Comparison of ENCODE assay signal across 9 cellular contexts in the genomic region with DNA sequence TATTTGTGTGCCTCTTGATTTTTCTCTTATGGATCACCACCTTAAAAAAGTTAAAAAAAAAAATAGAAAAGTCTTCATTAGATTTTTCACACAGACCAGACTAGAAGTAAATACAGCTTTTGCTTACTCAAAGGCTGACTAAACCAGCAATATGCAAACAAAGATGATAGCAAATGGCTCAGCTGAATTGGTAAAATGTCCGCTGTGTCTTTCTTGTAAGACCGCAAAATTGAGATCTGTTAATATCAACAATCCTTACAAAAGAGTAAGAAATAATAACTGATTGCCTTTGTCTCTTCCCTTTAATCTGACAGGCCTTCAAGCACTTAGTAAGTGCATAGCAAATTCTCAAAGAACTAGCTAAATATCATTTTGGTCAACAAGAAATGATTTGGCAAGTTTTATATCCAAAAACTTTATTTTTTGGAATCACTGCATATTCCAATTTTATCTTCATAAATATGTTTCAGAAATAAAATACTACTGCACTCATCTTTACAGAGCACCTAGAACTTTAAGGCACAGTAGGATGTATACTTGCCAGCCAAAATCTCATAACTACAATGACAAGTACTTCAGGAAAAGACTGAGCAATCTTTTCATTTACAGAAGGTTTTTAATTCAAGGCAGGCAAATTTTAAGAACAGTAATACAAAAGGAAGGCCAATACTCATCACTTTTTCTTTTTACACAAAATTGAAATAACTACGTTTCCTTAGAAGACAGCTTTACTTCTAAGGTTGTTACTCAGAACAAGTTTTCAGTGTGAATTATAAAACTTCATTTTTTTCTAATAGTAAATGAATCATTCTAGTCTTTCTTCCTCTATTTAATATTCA. TPM values are rescaled to one million over a fixed set of nuclear protein-coding genes. Genes with fewer than 3 reads are reported as not detected.
DNase-seq lines count a peak whose midpoint lies in the region; ATAC-seq and TF ChIP-seq lines count a peak whose summit lies in the region.
"Had no signal": no experiment of that assay in that cellular context is flagged by ENCODE, and none has a peak within 500 bp of the region (broad histone marks: within the 10 kb centered on the region; RNA-seq: fewer than 3 reads in every experiment).

No MANE protein-coding gene starts in this region.

- DNase-seq in right atrium auricular region (ENCODE audit: low spot score) = no peak
- no peak for DNase-seq in left ventricle myocardium superior
- no peak for DNase-seq in activated CD4-positive, alpha-beta memory T cell treated with anti-CD3 and anti-CD28 coated beads, Interleukin-2, amount 10 ng/mL, durations not matched to agents 7 days and 5 days
- DNase-seq in right lobe of liver = no peak
- no peak for DNase-seq in vagina (ENCODE audit: extremely low spot score in 2 of 2)
- no peak for DNase-seq in GDM1 (lab: John Stamatoyannopoulos, UW)
- DNase-seq in brain microvascular endothelial cell = no peak

- ATAC-seq in left ventricle myocardium superior = no peak
- ATAC-seq in right lobe of liver = peak; percentile 44 to 61 (median 56)
- no peak for ATAC-seq in HG02981 (IDR thresholded peaks at IDR 0.05; ENCODE audit: unreplicated experiment)

- 24% methylated on average over 3 of the region's 3 CpGs for WGBS in right lobe of liver (ENCODE audit: insufficient coverage, low coverage, low lambda C conversion rate, missing lambda C conversion rate)

- H3K27me3 Mint-ChIP-seq in activated CD4-positive, alpha-beta memory T cell treated with anti-CD3 and anti-CD28 coated beads, Interleukin-2, amount 10 ng/mL, durations not matched to agents 7 days and 5 days = no peaks in the 10 kb centered on the region

- peaks cover 43% of the 10 kb centered on the region for H3K36me3 Mint-ChIP-seq in activated CD4-positive, alpha-beta memory T cell treated with anti-CD3 and anti-CD28 coated beads, Interleukin-2, amount 10 ng/mL, durations not matched to agents 7 days and 5 days (ENCODE audit: low read depth)

- peak overlapping the region; percentile 88 for H3K27ac Mint-ChIP-seq in activated CD4-positive, alpha-beta memory T cell treated with anti-CD3 and anti-CD28 coated beads, Interleukin-2, amount 10 ng/mL, durations not matched to agents 7 days and 5 days
- H3K27ac Mint-ChIP-seq: neural progenitor cell had no signal

- TF ChIP-seq CTCF in right atrium auricular region (IDR thresholded peaks at IDR 0.05) (no peak), right lobe of liver (IDR thresholded peaks at IDR 0.05) (no peak), vagina (IDR thresholded peaks at IDR 0.05) (no peak), brain microvascular endothelial cell (IDR thresholded peaks at IDR 0.05; ENCODE audit: low read depth, low read length, missing control alignments) (no peak)

- POLR2A ChIA-PET in activated CD4-positive, alpha-beta memory T cell treated with anti-CD3 and anti-CD28 coated beads, Interleukin-2, amount 10 ng/mL, durations not matched to agents 7 days and 5 days (lab: Charles Lee) = interaction anchor here (1.1 to 17.6 kb wide), 10 partner anchors 11 to 353 kb away, joined by 3 to 445 read pairs (median 24); a partner anchor contains a TSS

- H3K9me3 Mint-ChIP-seq in activated CD4-positive, alpha-beta memory T cell treated with anti-CD3 and anti-CD28 coated beads, Interleukin-2, amount 10 ng/mL, durations not matched to agents 7 days and 5 days = no peaks in the 10 kb centered on the region
- H3K9me3 Mint-ChIP-seq: neural progenitor cell had no signal

- no peak for TF ChIP-seq POLR2A in right lobe of liver (IDR thresholded peaks at IDR 0.05)
- no peak for TF ChIP-seq POLR2A in vagina (IDR thresholded peaks at IDR 0.05)

- CTCF ChIA-PET in activated CD4-positive, alpha-beta memory T cell treated with anti-CD3 and anti-CD28 coated beads, Interleukin-2, amount 10 ng/mL, durations not matched to agents 7 days and 5 days (lab: Charles Lee) = interaction anchor here (1.2 to 6.0 kb wide), 8 partner anchors 10 to 96 kb away, joined by 3 to 41 read pairs (median 12); a partner anchor contains a TSS

- H3K27ac ChIP-seq in right atrium auricular region (peak overlapping the region; percentile 68 to 78), right lobe of liver (peak overlapping the region; percentile 58 to 73 (median 65)), vagina (peak overlapping the region; percentile 81), brain microvascular endothelial cell (no peak overlapping the region)
- H3K27ac ChIP-seq: neural progenitor cell had no signal

- peak overlapping the region; percentile 5 to 11 for H3K4me3 ChIP-seq in right atrium auricular region
- H3K4me3 ChIP-seq in right lobe of liver = peak overlapping the region in 2 of 3 donors; percentile 2 to 20
- peak overlapping the region; percentile 7 to 37 for H3K4me3 ChIP-seq in vagina
- no peak overlapping the region for H3K4me3 ChIP-seq in brain microvascular endothelial cell (ENCODE audit: low read depth, low read length)
- H3K4me3 ChIP-seq: neural progenitor cell had no signal

- intact Hi-C loops in left ventricle myocardium superior (cut with micrococcal nuclease) (no loop called here), right lobe of liver (cut with DNase I) (no loop called here), vagina (cut with DNase I) (no loop called here)

- H3K4me1 ChIP-seq in right atrium auricular region = peaks cover 0 to 38% of the 10 kb centered on the region in 2 donors
- peaks cover 0 to 29% (median 10%) of the 10 kb centered on the region in 4 donors for H3K4me1 ChIP-seq in right lobe of liver
- H3K4me1 ChIP-seq in vagina = peaks cover 42% of the 10 kb centered on the region

- in situ Hi-C loops in brain microvascular endothelial cell (cut with HindIII; ENCODE audit: low pct_ligation_motif_present, low sequenced_read_pairs) = no loop called here

- H3K4me1 Mint-ChIP-seq in activated CD4-positive, alpha-beta memory T cell treated with anti-CD3 and anti-CD28 coated beads, Interleukin-2, amount 10 ng/mL, durations not matched to agents 7 days and 5 days = peaks cover 48% of the 10 kb centered on the region

- H3K4me3 Mint-ChIP-seq in activated CD4-positive, alpha-beta memory T cell treated with anti-CD3 and anti-CD28 coated beads, Interleukin-2, amount 10 ng/mL, durations not matched to agents 7 days and 5 days = peak overlapping the region; percentile 80
- H3K4me3 Mint-ChIP-seq: neural progenitor cell had no signal

- H3K9me3 ChIP-seq in right atrium auricular region (no peaks in the 10 kb centered on the region), right lobe of liver (no peaks in the 10 kb centered on the region), vagina (no peaks in the 10 kb centered on the region)

- H3K27me3 ChIP-seq in right atrium auricular region = no peaks in the 10 kb centered on the region
- no peaks in the 10 kb centered on the region for H3K27me3 ChIP-seq in right lobe of liver
- H3K27me3 ChIP-seq in vagina = no peaks in the 10 kb centered on the region
- H3K27me3 ChIP-seq in brain microvascular endothelial cell (replicated peaks) = no peaks in the 10 kb centered on the region
- H3K27me3 ChIP-seq: neural progenitor cell had no signal

- H3K36me3 ChIP-seq in right atrium auricular region (no peaks in the 10 kb centered on the region), right lobe of liver (no peaks in the 10 kb centered on the region), vagina (no peaks in the 10 kb centered on the region), brain microvascular endothelial cell (replicated peaks) (no peaks in the 10 kb centered on the region)
- H3K36me3 ChIP-seq: neural progenitor cell had no signal

RNA-seq across cellular contexts. Expression of a gene that starts 1.2 kb away (rescaled TPM):
- total RNA-seq in right atrium auricular region = 10 to 100 TPM; 39.1 to 54.2 TPM
- 33.3 TPM for total RNA-seq in left ventricle myocardium superior
- total RNA-seq in activated CD4-positive, alpha-beta memory T cell treated with anti-CD3 and anti-CD28 coated beads, Interleukin-2, amount 10 ng/mL, durations not matched to agents 7 days and 5 days = 100 to 1,000 TPM; 159 to 169 TPM
- total RNA-seq in right lobe of liver = 10 to 100 TPM; 24.1 to 35.4 (median 31.0) TPM
- 101 TPM for total RNA-seq in vagina

RNA-seq across cellular contexts. Expression of a gene that starts 43.3 kb away (rescaled TPM):
- total RNA-seq in right atrium auricular region = 10 to 100 TPM; 14.0 to 18.0 TPM
- 20.8 TPM for total RNA-seq in left ventricle myocardium superior
- total RNA-seq in activated CD4-positive, alpha-beta memory T cell treated with anti-CD3 and anti-CD28 coated beads, Interleukin-2, amount 10 ng/mL, durations not matched to agents 7 days and 5 days = 1 to 10 TPM; 9.0 to 9.3 TPM
- total RNA-seq in right lobe of liver = 1 to 10 TPM; 3.8 to 6.9 (median 4.6) TPM
- 13.5 TPM for total RNA-seq in vagina

Comparison
In these comparisons a context has a peak if more than half of its experiments do, and no peak if none do; other contexts are left out.
1. ATAC-seq: peak in right lobe of liver (4 of 4); none in left ventricle myocardium superior (single experiment) and HG02981 (single experiment).